In the genomic region with DNA sequence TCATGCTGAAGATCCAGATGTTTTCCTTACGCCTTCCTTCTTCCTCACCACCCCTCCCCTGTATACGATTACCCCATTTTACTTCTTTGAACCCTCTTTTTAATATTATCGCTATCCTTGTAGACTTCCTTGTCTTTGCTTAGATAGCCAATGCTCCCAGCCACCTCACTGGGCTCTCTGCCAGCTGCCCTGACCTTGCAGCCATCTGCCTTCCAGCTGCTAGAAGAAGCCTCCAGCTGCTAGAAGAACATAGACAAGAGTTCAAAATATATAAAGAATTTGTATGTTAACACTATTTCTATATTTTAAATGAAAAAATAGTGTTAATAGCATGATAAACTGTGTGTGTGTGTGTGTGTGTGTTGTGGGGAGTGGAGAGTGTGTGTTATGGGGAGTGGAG, we compare ENCODE assay signal across 12 cellular contexts.
DNase-seq lines count a peak whose midpoint lies in the region; ATAC-seq and TF ChIP-seq lines count a peak whose summit lies in the region.
"Had no signal": no experiment of that assay in that cellular context is flagged by ENCODE, and none has a peak within 500 bp of the region (broad histone marks: within the 10 kb centered on the region; RNA-seq: fewer than 3 reads in every experiment).

No MANE protein-coding gene starts in this region.

- no peaks in the 10 kb centered on the region for H3K9me2 ChIP-seq in hepatocyte (replicated peaks; ENCODE audit: insufficient read depth)

- H2AFZ ChIP-seq in hepatocyte, result no peak overlapping the region

- H3K4me3 ChIP-seq in BE2C (ENCODE audit: low read depth, low read length) (no peak overlapping the region), astrocyte of the spinal cord (ENCODE audit: low read depth, low read length) (no peak overlapping the region), heart right ventricle (no peak overlapping the region), hepatocyte (no peak overlapping the region)
- H3K4me3 ChIP-seq: sigmoid colon had no signal

- H3K27ac ChIP-seq in heart right ventricle (no peak overlapping the region), hepatocyte (no peak overlapping the region)
- H3K27ac ChIP-seq: sigmoid colon had no signal

- H3K27me3 ChIP-seq in BE2C (no peaks in the 10 kb centered on the region), heart right ventricle (no peaks in the 10 kb centered on the region), hepatocyte (no peaks in the 10 kb centered on the region)
- H3K27me3 ChIP-seq: sigmoid colon had no signal

- H3K79me2 ChIP-seq in hepatocyte, result no peaks in the 10 kb centered on the region

- 47 to 54% methylated on average over 3 of the region's 3 CpGs for WGBS in heart right ventricle, 2 donors
- WGBS in hepatocyte (ENCODE audit: low lambda C conversion rate, missing lambda C conversion rate), result 83% methylated on average over 3 of the region's 3 CpGs

- H3K36me3 ChIP-seq in BE2C (no peaks in the 10 kb centered on the region), heart right ventricle (no peaks in the 10 kb centered on the region), hepatocyte (replicated peaks; ENCODE audit: insufficient read depth, low read depth) (no peaks in the 10 kb centered on the region)
- H3K36me3 ChIP-seq: sigmoid colon had no signal

- no peak for TF ChIP-seq RAD21 in Ishikawa (IDR thresholded peaks at IDR 0.05; ENCODE audit: low read depth)

- no peak overlapping the region for H3K4me2 ChIP-seq in hepatocyte

- no peaks in the 10 kb centered on the region for H3K9me3 ChIP-seq in BE2C
- no peaks in the 10 kb centered on the region for H3K9me3 ChIP-seq in heart right ventricle
- H3K9me3 ChIP-seq in hepatocyte (ENCODE audit: low read depth), result no peaks in the 10 kb centered on the region
- H3K9me3 ChIP-seq: sigmoid colon had no signal

- ATAC-seq in heart right ventricle, result no peak
- ATAC-seq: WTC11 had no signal

- in situ Hi-C loops in astrocyte of the spinal cord (cut with HindIII; ENCODE audit: low sequenced_read_pairs), result no loop called here
- in situ Hi-C loops in G401 (cut with HindIII; ENCODE audit: low sequenced_read_pairs), result no loop called here

- DNase-seq in BE2C (peak; percentile 66), astrocyte of the spinal cord (ENCODE audit: low read depth, low spot score) (peak; percentile 21), heart right ventricle (peak; percentile 29 to 69), hepatocyte (ENCODE audit: low spot score) (no peak), NCI-H774 (lab: John Stamatoyannopoulos, UW) (no peak), G401 (ENCODE audit: low spot score) (no peak)
- DNase-seq in stimulated activated naive CD4-positive, alpha-beta T cell treated with Interleukin-2 at 50 U/mL for 16 hours (lab: John Stamatoyannopoulos, UW), result no peak
- DNase-seq: activated gamma-delta T cell, mesendoderm, sigmoid colon had no signal

- H3K4me1 ChIP-seq in BE2C (peaks cover 5% of the 10 kb centered on the region), heart right ventricle (peaks cover 0 to 4% (median 0%) of the 10 kb centered on the region in 9 donors), hepatocyte (ENCODE audit: insufficient read depth) (no peaks in the 10 kb centered on the region)
- H3K4me1 ChIP-seq: sigmoid colon had no signal

- intact Hi-C loops in heart right ventricle (cut with DNase I), result loop anchor here in 6 of 10 donors (5.0 to 10.0 kb wide), 6 partner anchors 367 to 947 kb away; partner anchors contain the start of gene ANKRD50 (in 2 of the 6)

- no peak for TF ChIP-seq EP300 in Ishikawa (IDR thresholded peaks at IDR 0.05; ENCODE audit: borderline replicate concordance)

- H4K20me1 ChIP-seq in hepatocyte (ENCODE audit: insufficient read depth, poor library complexity, severe bottlenecking), result no peaks in the 10 kb centered on the region

- TF ChIP-seq CTCF in BE2C (IDR thresholded peaks at IDR 0.05; ENCODE audit: low read depth, low read length), result no peak
- TF ChIP-seq CTCF in astrocyte of the spinal cord (IDR thresholded peaks at IDR 0.05; ENCODE audit: low read depth, low read length), result no peak
- TF ChIP-seq CTCF in heart right ventricle (IDR thresholded peaks at IDR 0.05), result no peak
- no peak for TF ChIP-seq CTCF in hepatocyte (IDR thresholded peaks at IDR 0.05; ENCODE audit: poor library complexity)

TF ChIP-seq in Ishikawa, 13 proteins besides CTCF, POLR2A, EP300 and RAD21:
- no peak for TF ChIP-seq CEBPB (IDR thresholded peaks at IDR 0.05)
- TF ChIP-seq EGR1 (IDR thresholded peaks at IDR 0.05), result no peak
- no peak for TF ChIP-seq FOXM1 (IDR thresholded peaks at IDR 0.05; ENCODE audit: borderline replicate concordance, low read depth)
- no peak for TF ChIP-seq MAX (IDR thresholded peaks at IDR 0.05)
- 0 out of 2 replicates have a peak, but pooled peaks have one; percentile 17 for TF ChIP-seq NFIC (IDR thresholded peaks at IDR 0.05)
- no peak for TF ChIP-seq REST (IDR thresholded peaks at IDR 0.05; ENCODE audit: low read depth)
- TF ChIP-seq YY1 (IDR thresholded peaks at IDR 0.05; ENCODE audit: low read depth), result no peak

Comparison
In these comparisons a context has a peak if more than half of its experiments do, and no peak if none do; other contexts are left out.
1. DNase-seq: peak in BE2C (single experiment), astrocyte of the spinal cord (single experiment) and heart right ventricle (2 of 2); none in hepatocyte (single experiment), stimulated activated naive CD4-positive, alpha-beta T cell treated with Interleukin-2 at 50 U/mL for 16 hours (single experiment), NCI-H774 (single experiment) and G401 (single experiment).